10 cellular contexts compared by ENCODE assay signal in genomic region chr6:46217671-46218131, GRCh38. TPM values are rescaled to one million over a fixed set of nuclear protein-coding genes. Genes with fewer than 3 reads are reported as not detected.
DNase-seq lines count a peak whose midpoint lies in the region; ATAC-seq, FAIRE-seq and TF ChIP-seq lines count a peak whose summit lies in the region.
"Had no signal": no experiment of that assay in that cellular context is flagged by ENCODE, and none has a peak within 500 bp of the region (broad histone marks: within the 10 kb centered on the region; RNA-seq: fewer than 3 reads in every experiment).

No MANE protein-coding gene starts in this region.

- peak; percentile 58 for DNase-seq in CMK (ENCODE audit: low read depth)
- DNase-seq in frontal cortex (ENCODE audit: low spot score in 2 of 2) = peak; percentile 8 to 29
- peak; percentile 70 to 89 for DNase-seq in tibial artery
- no peak for DNase-seq in DMS53 treated with DMSO at 0.1 percent for 48 hours (lab: John Stamatoyannopoulos, UW; ENCODE audit: unreplicated experiment)
- no peak for DNase-seq in H7
- no peak for DNase-seq in activated T-helper 1 cell treated with anti-CD3 and anti-CD28 coated beads, Interleukin-12 subunit alpha, Interleukin-12 subunit beta, Interleukin-2, Interleukin-4 antibody, amounts not matched to agents 30 ng/mL and 10 ng/mL and 1 ng/mL, durations not matched to agents 14 hours and 24 hours and 36 hours (ENCODE audit: low spot score)

- peak overlapping the region; percentile 79 to 89 for H3K27ac ChIP-seq in tibial artery

- H3K27me3 Mint-ChIP-seq in activated T-helper 1 cell treated with anti-CD3 and anti-CD28 coated beads, Interleukin-12 subunit alpha, Interleukin-12 subunit beta, Interleukin-2, Interleukin-4 antibody, amounts not matched to agents 30 ng/mL and 10 ng/mL and 1 ng/mL, durations not matched to agents 14 hours and 24 hours and 36 hours (ENCODE audit: insufficient read depth) = peaks cover 4% of the 10 kb centered on the region

- ATAC-seq in GM19397 (IDR thresholded peaks at IDR 0.05; ENCODE audit: unreplicated experiment) (peak; percentile 46), HG03460 (IDR thresholded peaks at IDR 0.05; ENCODE audit: unreplicated experiment) (peak; percentile 59)

- no peaks in the 10 kb centered on the region for H3K36me3 Mint-ChIP-seq in activated T-helper 1 cell treated with anti-CD3 and anti-CD28 coated beads, Interleukin-12 subunit alpha, Interleukin-12 subunit beta, Interleukin-2, Interleukin-4 antibody, amounts not matched to agents 30 ng/mL and 10 ng/mL and 1 ng/mL, durations not matched to agents 14 hours and 24 hours and 36 hours (ENCODE audit: low read depth)

- no peak overlapping the region for H3K4me3 Mint-ChIP-seq in activated T-helper 1 cell treated with anti-CD3 and anti-CD28 coated beads, Interleukin-12 subunit alpha, Interleukin-12 subunit beta, Interleukin-2, Interleukin-4 antibody, amounts not matched to agents 30 ng/mL and 10 ng/mL and 1 ng/mL, durations not matched to agents 14 hours and 24 hours and 36 hours

- H3K4me3 ChIP-seq in tibial artery (no peak overlapping the region), H7 (ENCODE audit: insufficient read depth, low read depth, low read length) (no peak overlapping the region)

- H3K4me1 ChIP-seq in tibial artery = peaks cover 5 to 50% (median 21%) of the 10 kb centered on the region in 4 donors

- no peak for TF ChIP-seq CTCF in tibial artery (IDR thresholded peaks at IDR 0.05)

- no peaks in the 10 kb centered on the region for H3K9me3 ChIP-seq in tibial artery

- no peaks in the 10 kb centered on the region for H3K9me3 Mint-ChIP-seq in activated T-helper 1 cell treated with anti-CD3 and anti-CD28 coated beads, Interleukin-12 subunit alpha, Interleukin-12 subunit beta, Interleukin-2, Interleukin-4 antibody, amounts not matched to agents 30 ng/mL and 10 ng/mL and 1 ng/mL, durations not matched to agents 14 hours and 24 hours and 36 hours

- H3K36me3 ChIP-seq in tibial artery = peaks cover 0 to 4% (median 0%) of the 10 kb centered on the region in 3 donors
- no peaks in the 10 kb centered on the region for H3K36me3 ChIP-seq in H7 (replicated peaks; ENCODE audit: control insufficient read depth, insufficient read depth, low read length)

- H3K27ac Mint-ChIP-seq in activated T-helper 1 cell treated with anti-CD3 and anti-CD28 coated beads, Interleukin-12 subunit alpha, Interleukin-12 subunit beta, Interleukin-2, Interleukin-4 antibody, amounts not matched to agents 30 ng/mL and 10 ng/mL and 1 ng/mL, durations not matched to agents 14 hours and 24 hours and 36 hours = no peak overlapping the region

- intact Hi-C loops in tibial artery (cut with DNase I; ENCODE audit: low total_unique reads) = loop anchor here (10.0 kb wide), 1 partner anchor 277 kb away; the partner anchor contains the start of gene RCAN2
- intact Hi-C loops in activated T-helper 1 cell treated with anti-CD3 and anti-CD28 coated beads, Interleukin-12 subunit alpha, Interleukin-12 subunit beta, Interleukin-2, Interleukin-4 antibody, amounts not matched to agents 30 ng/mL and 10 ng/mL and 1 ng/mL, durations not matched to agents 14 hours and 24 hours and 36 hours (cut with micrococcal nuclease) = no loop called here

- H3K27me3 ChIP-seq in tibial artery = no peaks in the 10 kb centered on the region
- H3K27me3 ChIP-seq in H7 (ENCODE audit: control insufficient read depth, insufficient read depth, low read length) = no peaks in the 10 kb centered on the region

- H3K4me1 Mint-ChIP-seq in activated T-helper 1 cell treated with anti-CD3 and anti-CD28 coated beads, Interleukin-12 subunit alpha, Interleukin-12 subunit beta, Interleukin-2, Interleukin-4 antibody, amounts not matched to agents 30 ng/mL and 10 ng/mL and 1 ng/mL, durations not matched to agents 14 hours and 24 hours and 36 hours (ENCODE audit: low read depth) = peaks cover 11% of the 10 kb centered on the region

- FAIRE-seq in frontal cortex (lab: Jason Lieb, UNC) = no peak
- FAIRE-seq: G401.6 had no signal

RNA-seq across cellular contexts. Expression of gene ENPP5, which starts 46.9 kb away (rescaled TPM):
- 5.3 TPM for total RNA-seq in frontal cortex
- total RNA-seq in H7 (2014; rRNA removed; shearing (Covaris generic)) = 6.5 and 9.0 TPM in 2 replicates
- not detected in 2 replicates for total RNA-seq in activated T-helper 1 cell treated with anti-CD3 and anti-CD28 coated beads, Interleukin-12 subunit alpha, Interleukin-12 subunit beta, Interleukin-2, Interleukin-4 antibody, amounts not matched to agents 30 ng/mL and 10 ng/mL and 1 ng/mL, durations not matched to agents 14 hours and 24 hours and 36 hours
- total RNA-seq: T-helper 1 cell treated with Interleukin-12 subunit alpha and Interleukin-12 subunit beta and Interleukin-4 antibody, amounts not matched to agents 30 ng/mL and 1 ng/mL, for 36 hours had no signal

Comparison
In these comparisons a context has a peak if more than half of its experiments do, and no peak if none do; other contexts are left out.
1. DNase-seq: peak in CMK (single experiment), frontal cortex (2 of 2) and tibial artery (2 of 2); none in DMS53 treated with DMSO at 0.1 percent for 48 hours (single experiment), H7 (single experiment) and activated T-helper 1 cell treated with anti-CD3 and anti-CD28 coated beads, Interleukin-12 subunit alpha, Interleukin-12 subunit beta, Interleukin-2, Interleukin-4 antibody, amounts not matched to agents 30 ng/mL and 10 ng/mL and 1 ng/mL, durations not matched to agents 14 hours and 24 hours and 36 hours (single experiment).